ENCODE assay signal across 10 cellular contexts in genomic region chr1:3747903-3748302, GRCh38. TPM values are rescaled to one million over a fixed set of nuclear protein-coding genes. Genes with fewer than 3 reads are reported as not detected.
DNase-seq lines count a peak whose midpoint lies in the region; ATAC-seq and TF ChIP-seq lines count a peak whose summit lies in the region.
"Had no signal": no experiment of that assay in that cellular context is flagged by ENCODE, and none has a peak within 500 bp of the region (broad histone marks: within the 10 kb centered on the region; RNA-seq: fewer than 3 reads in every experiment).

No MANE protein-coding gene starts in this region.

- H3K36me3 Mint-ChIP-seq in central memory CD8-positive, alpha-beta T cell (ENCODE audit: insufficient read depth): peaks cover 8% of the 10 kb centered on the region
- H3K36me3 Mint-ChIP-seq in neural crest cell (ENCODE audit: low read depth): no peaks in the 10 kb centered on the region

- intact Hi-C loops in thyroid gland (cut with DNase I): no loop called here

- no peaks in the 10 kb centered on the region for H3K27me3 Mint-ChIP-seq in central memory CD8-positive, alpha-beta T cell
- peaks cover 31% of the 10 kb centered on the region for H3K27me3 Mint-ChIP-seq in neural crest cell (ENCODE audit: low read depth)

- H3K4me3 ChIP-seq in BJ (ENCODE audit: low read depth, low read length): peak overlapping the region; percentile 57
- H3K4me3 ChIP-seq in LNCaP clone FGC (ENCODE audit: low read depth, low read length): peak overlapping the region; percentile 88; the same call in 1 of the 2 replicates
- H3K4me3 ChIP-seq in thyroid gland (replicated peaks in 1 of 3): peak overlapping the region in 1 of 3 donors; percentile 83

- H3K9me3 ChIP-seq in thyroid gland: no peaks in the 10 kb centered on the region
- H3K9me3 ChIP-seq: SJSA1 had no signal

- no peaks in the 10 kb centered on the region for H3K9me3 Mint-ChIP-seq in central memory CD8-positive, alpha-beta T cell
- no peaks in the 10 kb centered on the region for H3K9me3 Mint-ChIP-seq in neural crest cell

- no peak for ATAC-seq in central memory CD8-positive, alpha-beta T cell (replicated peaks; ENCODE audit: extremely low read depth, poor library complexity, severe bottlenecking)
- no peak for ATAC-seq in esophagus mucosa

- TF ChIP-seq POLR2A in thyroid gland (IDR thresholded peaks at IDR 0.05): no peak

- peaks cover 5% of the 10 kb centered on the region; the same call in 1 of the 2 replicates for H3K27me3 ChIP-seq in BJ (ENCODE audit: control insufficient read depth, insufficient read depth, low read length)
- H3K27me3 ChIP-seq in thyroid gland: no peaks in the 10 kb centered on the region

- POLR2A ChIA-PET in BJ (lab: Charles Lee): no interaction called here

- peaks cover 26 to 30% of the 10 kb centered on the region in 2 donors for H3K4me1 ChIP-seq in thyroid gland

- WGBS in thyroid gland, 2 donors: 73 to 77% methylated on average over 13 of the region's 13 CpGs

- CTCF ChIA-PET in BJ (lab: Yijun Ruan, JAX): interaction anchor here (1.2 to 1.4 kb wide), 2 partner anchors 23 to 295 kb away, joined by 3 read pairs; no protein-coding TSS in a partner anchor

- DNase-seq in BJ (ENCODE audit: low read depth): no peak
- DNase-seq in LNCaP clone FGC (ENCODE audit: low read depth): no peak
- no peak for DNase-seq in central memory CD8-positive, alpha-beta T cell (ENCODE audit: low spot score in 2 of 2)
- DNase-seq in neural crest cell (ENCODE audit: low read depth, low spot score): no peak
- DNase-seq in thyroid gland: no peak
- no peak for DNase-seq in SKM-1 (lab: John Stamatoyannopoulos, UW; ENCODE audit: unreplicated experiment)
- no peak for DNase-seq in NOMO-1 treated with DMSO at 0.1 percent for 48 hours (lab: John Stamatoyannopoulos, UW; ENCODE audit: unreplicated experiment)

- H3K36me3 ChIP-seq in BJ (ENCODE audit: control insufficient read depth, insufficient read depth, low read length): peaks cover 1% of the 10 kb centered on the region
- peaks cover 0 to under 1% of the 10 kb centered on the region in 2 donors for H3K36me3 ChIP-seq in thyroid gland

- H3K27ac ChIP-seq in thyroid gland: peak overlapping the region in 1 of 3 donors; percentile 7
- H3K27ac ChIP-seq: SJSA1 had no signal

- H3K4me3 Mint-ChIP-seq in central memory CD8-positive, alpha-beta T cell: peak overlapping the region; percentile 74
- H3K4me3 Mint-ChIP-seq in neural crest cell: peak overlapping the region; percentile 76

- H3K27ac Mint-ChIP-seq in central memory CD8-positive, alpha-beta T cell (ENCODE audit: low read depth): no peak overlapping the region
- H3K27ac Mint-ChIP-seq in neural crest cell (ENCODE audit: unreplicated experiment): no peak overlapping the region

- H3K4me1 Mint-ChIP-seq in central memory CD8-positive, alpha-beta T cell: peaks cover 19% of the 10 kb centered on the region
- H3K4me1 Mint-ChIP-seq in neural crest cell: peaks cover 21% of the 10 kb centered on the region

- TF ChIP-seq CTCF in BJ (IDR thresholded peaks at IDR 0.05; ENCODE audit: insufficient read depth, low read depth, low read length): no peak
- no peak for TF ChIP-seq CTCF in LNCaP clone FGC (IDR thresholded peaks at IDR 0.05; ENCODE audit: control insufficient read depth, extremely low read depth, insufficient read depth)
- TF ChIP-seq CTCF in neural crest cell (conservative IDR thresholded peaks at IDR 0.05): no peak
- TF ChIP-seq CTCF in thyroid gland (IDR thresholded peaks at IDR 0.05): no peak

RNA-seq across cellular contexts. Expression of gene CCDC27, which starts 4.3 kb away (rescaled TPM):
- polyA plus RNA-seq in BJ (2011; rRNA removed): not detected in 2 replicates
- polyA minus RNA-seq in BJ (2011; rRNA and poly(A)+ RNA removed): not detected in 2 replicates
- total RNA-seq in neural crest cell (not detected in 2 replicates), thyroid gland (under 1 TPM in 1 of 4 donors, not detected in 3; 0.13 TPM), esophagus mucosa (not detected)
- total RNA-seq: pulmonary artery endothelial cell, SJSA1 had no signal

RNA-seq across cellular contexts. Expression of gene SMIM1, which starts 24.6 kb away (rescaled TPM):
- 1.0 TPM in 2 replicates for polyA plus RNA-seq in BJ (2011; rRNA removed)
- 1.2 and 1.6 TPM in 2 replicates for polyA minus RNA-seq in BJ (2011; rRNA and poly(A)+ RNA removed)
- 3.8 and 4.7 TPM in 2 replicates for total RNA-seq in neural crest cell
- total RNA-seq in thyroid gland: 10 to 100 TPM in 1 of 4 donors, 1 to 10 TPM in 3; 8.6 to 20.2 (median 9.7) TPM
- total RNA-seq in esophagus mucosa: 1.5 TPM
- total RNA-seq: SJSA1 had no signal

RNA-seq across cellular contexts. Expression of gene LRRC47, which starts 48.4 kb away (rescaled TPM):
- 17.7 and 22.8 TPM in 2 replicates for polyA plus RNA-seq in BJ (2011; rRNA removed)
- polyA minus RNA-seq in BJ (2011; rRNA and poly(A)+ RNA removed): 7.8 and 9.0 TPM in 2 replicates
- total RNA-seq in neural crest cell (57.9 and 59.6 TPM in 2 replicates), thyroid gland (10 to 100 TPM; 38.7 to 45.2 (median 43.7) TPM), esophagus mucosa (38.6 TPM)
